Comparison of ENCODE assay signal across 13 cellular contexts in genomic region chr3:111807826-111808225, GRCh38.
"Had no signal": no experiment of that assay in that cellular context is flagged by ENCODE, and none has a peak within 500 bp of the region (broad histone marks: within the 10 kb centered on the region; RNA-seq: fewer than 3 reads in every experiment).

No MANE protein-coding gene starts in this region.

- DNase-seq: activated CD4-positive, alpha-beta T cell treated with anti-CD3 and anti-CD28 coated beads for 48 hours; activated CD8-positive, alpha-beta T cell treated with anti-CD3 and anti-CD28 coated beads, Interleukin-2, amount 10 ng/mL, durations not matched to agents 7 days and 5 days; activated naive CD4-positive, alpha-beta T cell treated with anti-CD3 and anti-CD28 coated beads for 36 hours; effector memory CD8-positive, alpha-beta T cell; erythroblast; immature natural killer cell; left colon; nephron progenitor cell; transverse colon had no signal

- H3K9me3 Mint-ChIP-seq: activated naive CD4-positive, alpha-beta T cell treated with anti-CD3 and anti-CD28 coated beads for 36 hours; brain; dendritic cell treated with granulocyte-macrophage colony-stimulating factor and Interleukin-4, amounts not matched to agents 40 ng/mL and 50 ng/mL, for 4 days; effector memory CD8-positive, alpha-beta T cell; immature natural killer cell; nephron progenitor cell; T-helper 1 cell treated with Interleukin-12 subunit alpha and Interleukin-12 subunit beta and Interleukin-4 antibody, amounts not matched to agents 30 μg/mL and 1 μg/mL, for 36 hours; WTC11 had no signal

- H3K4me1 Mint-ChIP-seq: immature natural killer cell, WTC11 had no signal

- H3K36me3 ChIP-seq: transverse colon had no signal

- H3K27me3 Mint-ChIP-seq: brain; dendritic cell treated with granulocyte-macrophage colony-stimulating factor and Interleukin-4, amounts not matched to agents 40 ng/mL and 50 ng/mL, for 4 days; effector memory CD8-positive, alpha-beta T cell had no signal

- H3K36me3 Mint-ChIP-seq: brain, immature natural killer cell, WTC11 had no signal

- H3K27ac Mint-ChIP-seq: activated CD8-positive, alpha-beta T cell treated with anti-CD3 and anti-CD28 coated beads, Interleukin-2, amount 10 ng/mL, durations not matched to agents 7 days and 5 days; brain; dendritic cell treated with granulocyte-macrophage colony-stimulating factor and Interleukin-4, amounts not matched to agents 40 ng/mL and 50 ng/mL, for 4 days; effector memory CD8-positive, alpha-beta T cell; immature natural killer cell; nephron progenitor cell; T-helper 1 cell treated with Interleukin-12 subunit alpha and Interleukin-12 subunit beta and Interleukin-4 antibody, amounts not matched to agents 30 μg/mL and 1 μg/mL, for 36 hours; WTC11 had no signal

- H3K9me3 ChIP-seq: transverse colon had no signal

- H3K4me3 Mint-ChIP-seq: activated CD8-positive, alpha-beta T cell treated with anti-CD3 and anti-CD28 coated beads, Interleukin-2, amount 10 ng/mL, durations not matched to agents 7 days and 5 days; activated naive CD4-positive, alpha-beta T cell treated with anti-CD3 and anti-CD28 coated beads for 36 hours; brain; dendritic cell treated with granulocyte-macrophage colony-stimulating factor and Interleukin-4, amounts not matched to agents 40 ng/mL and 50 ng/mL, for 4 days; effector memory CD8-positive, alpha-beta T cell; immature natural killer cell; nephron progenitor cell; T-helper 1 cell treated with Interleukin-12 subunit alpha and Interleukin-12 subunit beta and Interleukin-4 antibody, amounts not matched to agents 30 μg/mL and 1 μg/mL, for 36 hours; WTC11 had no signal

- H3K27me3 ChIP-seq: transverse colon had no signal

- ATAC-seq: activated CD8-positive, alpha-beta T cell treated with anti-CD3 and anti-CD28 coated beads, Interleukin-2, amount 10 ng/mL, durations not matched to agents 7 days and 5 days; effector memory CD8-positive, alpha-beta T cell; left colon; WTC11 had no signal

- H3K4me3 ChIP-seq: transverse colon had no signal
